1 cellular context compared by ENCODE assay signal in the genomic region with DNA sequence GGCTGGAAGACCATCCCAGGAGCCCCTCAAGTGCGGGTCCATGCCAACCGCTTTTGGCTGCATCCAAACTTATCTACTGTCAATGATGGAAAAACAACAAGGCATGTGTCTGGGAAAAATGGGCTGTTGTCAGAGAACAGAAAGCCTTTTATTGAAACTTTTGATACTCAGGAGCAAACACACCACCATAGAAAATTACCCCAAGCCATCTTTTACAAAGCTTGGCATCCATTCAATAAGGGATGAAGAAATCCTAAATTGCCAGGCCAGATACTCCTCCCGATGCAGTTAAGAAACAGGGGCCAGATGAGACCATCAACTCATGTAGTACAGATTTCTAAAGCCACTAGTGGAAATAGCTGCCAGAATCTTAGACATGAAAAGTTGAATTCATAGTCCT.
TF ChIP-seq lines count a peak whose summit lies in the region.

No MANE protein-coding gene starts in this region.

TF ChIP-seq in WTC11, 78 proteins besides CTCF, POLR2A, EP300 and RAD21 (continued from another document):
- TF ChIP-seq, protein P1, sequence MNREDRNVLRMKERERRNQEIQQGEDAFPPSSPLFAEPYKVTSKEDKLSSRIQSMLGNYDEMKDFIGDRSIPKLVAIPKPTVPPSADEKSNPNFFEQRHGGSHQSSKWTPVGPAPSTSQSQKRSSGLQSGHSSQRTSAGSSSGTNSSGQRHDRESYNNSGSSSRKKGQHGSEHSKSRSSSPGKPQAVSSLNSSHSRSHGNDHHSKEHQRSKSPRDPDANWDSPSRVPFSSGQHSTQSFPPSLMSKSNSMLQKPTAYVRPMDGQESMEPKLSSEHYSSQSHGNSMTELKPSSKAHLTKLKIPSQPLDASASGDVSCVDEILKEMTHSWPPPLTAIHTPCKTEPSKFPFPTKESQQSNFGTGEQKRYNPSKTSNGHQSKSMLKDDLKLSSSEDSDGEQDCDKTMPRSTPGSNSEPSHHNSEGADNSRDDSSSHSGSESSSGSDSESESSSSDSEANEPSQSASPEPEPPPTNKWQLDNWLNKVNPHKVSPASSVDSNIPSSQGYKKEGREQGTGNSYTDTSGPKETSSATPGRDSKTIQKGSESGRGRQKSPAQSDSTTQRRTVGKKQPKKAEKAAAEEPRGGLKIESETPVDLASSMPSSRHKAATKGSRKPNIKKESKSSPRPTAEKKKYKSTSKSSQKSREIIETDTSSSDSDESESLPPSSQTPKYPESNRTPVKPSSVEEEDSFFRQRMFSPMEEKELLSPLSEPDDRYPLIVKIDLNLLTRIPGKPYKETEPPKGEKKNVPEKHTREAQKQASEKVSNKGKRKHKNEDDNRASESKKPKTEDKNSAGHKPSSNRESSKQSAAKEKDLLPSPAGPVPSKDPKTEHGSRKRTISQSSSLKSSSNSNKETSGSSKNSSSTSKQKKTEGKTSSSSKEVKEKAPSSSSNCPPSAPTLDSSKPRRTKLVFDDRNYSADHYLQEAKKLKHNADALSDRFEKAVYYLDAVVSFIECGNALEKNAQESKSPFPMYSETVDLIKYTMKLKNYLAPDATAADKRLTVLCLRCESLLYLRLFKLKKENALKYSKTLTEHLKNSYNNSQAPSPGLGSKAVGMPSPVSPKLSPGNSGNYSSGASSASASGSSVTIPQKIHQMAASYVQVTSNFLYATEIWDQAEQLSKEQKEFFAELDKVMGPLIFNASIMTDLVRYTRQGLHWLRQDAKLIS (CRISPR knock-in tag; IDR thresholded peaks at IDR 0.05; ENCODE audit: borderline replicate concordance), result no peak
- TF ChIP-seq, protein P2, sequence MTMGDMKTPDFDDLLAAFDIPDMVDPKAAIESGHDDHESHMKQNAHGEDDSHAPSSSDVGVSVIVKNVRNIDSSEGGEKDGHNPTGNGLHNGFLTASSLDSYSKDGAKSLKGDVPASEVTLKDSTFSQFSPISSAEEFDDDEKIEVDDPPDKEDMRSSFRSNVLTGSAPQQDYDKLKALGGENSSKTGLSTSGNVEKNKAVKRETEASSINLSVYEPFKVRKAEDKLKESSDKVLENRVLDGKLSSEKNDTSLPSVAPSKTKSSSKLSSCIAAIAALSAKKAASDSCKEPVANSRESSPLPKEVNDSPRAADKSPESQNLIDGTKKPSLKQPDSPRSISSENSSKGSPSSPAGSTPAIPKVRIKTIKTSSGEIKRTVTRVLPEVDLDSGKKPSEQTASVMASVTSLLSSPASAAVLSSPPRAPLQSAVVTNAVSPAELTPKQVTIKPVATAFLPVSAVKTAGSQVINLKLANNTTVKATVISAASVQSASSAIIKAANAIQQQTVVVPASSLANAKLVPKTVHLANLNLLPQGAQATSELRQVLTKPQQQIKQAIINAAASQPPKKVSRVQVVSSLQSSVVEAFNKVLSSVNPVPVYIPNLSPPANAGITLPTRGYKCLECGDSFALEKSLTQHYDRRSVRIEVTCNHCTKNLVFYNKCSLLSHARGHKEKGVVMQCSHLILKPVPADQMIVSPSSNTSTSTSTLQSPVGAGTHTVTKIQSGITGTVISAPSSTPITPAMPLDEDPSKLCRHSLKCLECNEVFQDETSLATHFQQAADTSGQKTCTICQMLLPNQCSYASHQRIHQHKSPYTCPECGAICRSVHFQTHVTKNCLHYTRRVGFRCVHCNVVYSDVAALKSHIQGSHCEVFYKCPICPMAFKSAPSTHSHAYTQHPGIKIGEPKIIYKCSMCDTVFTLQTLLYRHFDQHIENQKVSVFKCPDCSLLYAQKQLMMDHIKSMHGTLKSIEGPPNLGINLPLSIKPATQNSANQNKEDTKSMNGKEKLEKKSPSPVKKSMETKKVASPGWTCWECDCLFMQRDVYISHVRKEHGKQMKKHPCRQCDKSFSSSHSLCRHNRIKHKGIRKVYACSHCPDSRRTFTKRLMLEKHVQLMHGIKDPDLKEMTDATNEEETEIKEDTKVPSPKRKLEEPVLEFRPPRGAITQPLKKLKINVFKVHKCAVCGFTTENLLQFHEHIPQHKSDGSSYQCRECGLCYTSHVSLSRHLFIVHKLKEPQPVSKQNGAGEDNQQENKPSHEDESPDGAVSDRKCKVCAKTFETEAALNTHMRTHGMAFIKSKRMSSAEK (CRISPR knock-in tag; IDR thresholded peaks at IDR 0.05; ENCODE audit: borderline replicate concordance), result no peak
- no peak for TF ChIP-seq NFATC4 (CRISPR knock-in tag; IDR thresholded peaks at IDR 0.05)
- TF ChIP-seq NR3C1 (CRISPR knock-in tag; conservative IDR thresholded peaks at IDR 0.05; ENCODE audit: low read depth), result no peak
- TF ChIP-seq ESRRA (CRISPR knock-in tag; IDR thresholded peaks at IDR 0.05; ENCODE audit: borderline replicate concordance), result no peak
- no peak for TF ChIP-seq ZNF423 (CRISPR knock-in tag; IDR thresholded peaks at IDR 0.05)
- TF ChIP-seq OVOL2 (CRISPR knock-in tag; IDR thresholded peaks at IDR 0.05; ENCODE audit: borderline replicate concordance), result no peak
- no peak for TF ChIP-seq RORB (CRISPR knock-in tag; IDR thresholded peaks at IDR 0.05)
- TF ChIP-seq, protein P3, sequence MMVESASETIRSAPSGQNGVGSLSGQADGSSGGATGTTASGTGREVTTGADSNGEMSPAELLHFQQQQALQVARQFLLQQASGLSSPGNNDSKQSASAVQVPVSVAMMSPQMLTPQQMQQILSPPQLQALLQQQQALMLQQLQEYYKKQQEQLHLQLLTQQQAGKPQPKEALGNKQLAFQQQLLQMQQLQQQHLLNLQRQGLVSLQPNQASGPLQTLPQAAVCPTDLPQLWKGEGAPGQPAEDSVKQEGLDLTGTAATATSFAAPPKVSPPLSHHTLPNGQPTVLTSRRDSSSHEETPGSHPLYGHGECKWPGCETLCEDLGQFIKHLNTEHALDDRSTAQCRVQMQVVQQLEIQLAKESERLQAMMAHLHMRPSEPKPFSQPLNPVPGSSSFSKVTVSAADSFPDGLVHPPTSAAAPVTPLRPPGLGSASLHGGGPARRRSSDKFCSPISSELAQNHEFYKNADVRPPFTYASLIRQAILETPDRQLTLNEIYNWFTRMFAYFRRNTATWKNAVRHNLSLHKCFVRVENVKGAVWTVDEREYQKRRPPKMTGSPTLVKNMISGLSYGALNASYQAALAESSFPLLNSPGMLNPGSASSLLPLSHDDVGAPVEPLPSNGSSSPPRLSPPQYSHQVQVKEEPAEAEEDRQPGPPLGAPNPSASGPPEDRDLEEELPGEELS (CRISPR knock-in tag; IDR thresholded peaks at IDR 0.05), result no peak
- TF ChIP-seq, protein P4, sequence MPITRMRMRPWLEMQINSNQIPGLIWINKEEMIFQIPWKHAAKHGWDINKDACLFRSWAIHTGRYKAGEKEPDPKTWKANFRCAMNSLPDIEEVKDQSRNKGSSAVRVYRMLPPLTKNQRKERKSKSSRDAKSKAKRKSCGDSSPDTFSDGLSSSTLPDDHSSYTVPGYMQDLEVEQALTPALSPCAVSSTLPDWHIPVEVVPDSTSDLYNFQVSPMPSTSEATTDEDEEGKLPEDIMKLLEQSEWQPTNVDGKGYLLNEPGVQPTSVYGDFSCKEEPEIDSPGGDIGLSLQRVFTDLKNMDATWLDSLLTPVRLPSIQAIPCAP (CRISPR knock-in tag; IDR thresholded peaks at IDR 0.05), result no peak
- TF ChIP-seq RELA (CRISPR knock-in tag; IDR thresholded peaks at IDR 0.05; ENCODE audit: borderline replicate concordance), result no peak
- no peak for TF ChIP-seq NR2C2 (CRISPR knock-in tag; IDR thresholded peaks at IDR 0.05)
